ENCODE assay signal across 7 cellular contexts in genomic region chr16:3501412-3501761, GRCh38. TPM values are rescaled to one million over a fixed set of nuclear protein-coding genes. Genes with fewer than 3 reads are reported as not detected.
DNase-seq lines count a peak whose midpoint lies in the region; ATAC-seq, FAIRE-seq and TF ChIP-seq lines count a peak whose summit lies in the region.
"Not testable (repeated sequence)": the region's sequence is repeated elsewhere in the genome, so short reads cannot be mapped to it uniquely, and the experiment has no call there.
"Had no signal": no experiment of that assay in that cellular context is flagged by ENCODE, and none has a peak within 500 bp of the region (broad histone marks: within the 10 kb centered on the region; RNA-seq: fewer than 3 reads in every experiment).

No MANE protein-coding gene starts in this region.

- TF ChIP-seq CTCF in HL-60 (IDR thresholded peaks at IDR 0.05; ENCODE audit: insufficient read depth, low read length); coronary artery (IDR thresholded peaks at IDR 0.05); pancreas (IDR thresholded peaks at IDR 0.05): not testable (repeated sequence)

- intact Hi-C loops in pancreas (cut with DNase I), result not testable (repeated sequence)
- intact Hi-C loops in aorta (cut with DNase I), result loop anchor here in 1 of 2 donors (5.0 kb wide), 1 partner anchor 44 kb away; no protein-coding TSS in a partner anchor

- H3K36me3 ChIP-seq in iPS-20b (ENCODE audit: insufficient read depth, low read depth, low read length); pancreas; aorta (ENCODE audit: control insufficient read depth in 1 of 2, insufficient read depth in 2 of 2, low read length in 1 of 2): not testable (repeated sequence)

- DNase-seq in HL-60 (ENCODE audit: low read depth in 1 of 2, low spot score in 1 of 2); coronary artery (ENCODE audit: low spot score); pancreas: not testable (repeated sequence)
- DNase-seq in activated CD4-positive, alpha-beta T cell treated with anti-CD3 and anti-CD28 coated beads, Interleukin-2, amount 50 U/mL, for 48 hours, result peak; percentile 21 to 31
- peak; percentile 42 to 55 for DNase-seq in aorta

- 8 to 10% methylated on average over 24 of the region's 24 CpGs for WGBS in pancreas, 2 donors
- WGBS in aorta, 2 donors, result 14 to 19% methylated on average over 24 of the region's 24 CpGs

- H3K4me3 ChIP-seq in HL-60 (replicated peaks; ENCODE audit: insufficient read depth, low read length), result peak overlapping the region; percentile 91
- peak overlapping the region; percentile 80 for H3K4me3 ChIP-seq in coronary artery
- peak overlapping the region; percentile 92 for H3K4me3 ChIP-seq in iPS-20b (ENCODE audit: low read length)
- peak overlapping the region; percentile 62 to 83 (median 70) for H3K4me3 ChIP-seq in pancreas
- H3K4me3 ChIP-seq in aorta (ENCODE audit: low read length in 2 of 2), result peak overlapping the region in 1 of 2 donors; percentile 77

- peak overlapping the region; percentile 81 for H3K27ac ChIP-seq in HL-60 (replicated peaks)
- H3K27ac ChIP-seq in coronary artery, result peak overlapping the region; percentile 38 to 67
- not testable (repeated sequence) for H3K27ac ChIP-seq in iPS-20b (ENCODE audit: low read length); aorta (ENCODE audit: low read depth in 1 of 2, low read length in 2 of 2)
- H3K27ac ChIP-seq in pancreas, result peak overlapping the region; percentile 26 to 75 (median 54)

- H3K9ac ChIP-seq in iPS-20b (ENCODE audit: low read depth, low read length), result peak overlapping the region; percentile 83; the same call in 1 of the 2 replicates

- FAIRE-seq in pancreas (lab: Jason Lieb, UNC), result not testable (repeated sequence)

- not testable (repeated sequence) for H3K27me3 ChIP-seq in HL-60 (ENCODE audit: insufficient read depth, poor library complexity, severe bottlenecking); iPS-20b (ENCODE audit: insufficient read depth, low read length); pancreas; aorta (ENCODE audit: control insufficient read depth in 1 of 2, insufficient read depth in 2 of 2, low read length in 1 of 2)

- ATAC-seq in pancreas, result peak in 2 of 4 donors; percentile 3 to 9
- not testable (repeated sequence) for ATAC-seq in aorta (ENCODE audit: low FRiP score)

- not testable (repeated sequence) for H3K4me1 ChIP-seq in iPS-20b (ENCODE audit: insufficient read depth, low read length); pancreas; aorta (ENCODE audit: control insufficient read depth in 1 of 2, insufficient read depth in 2 of 2, low read length in 2 of 2)

- not testable (repeated sequence) for H3K9me3 ChIP-seq in iPS-20b (ENCODE audit: insufficient read depth, low read depth, low read length); pancreas; aorta (ENCODE audit: control insufficient read depth, low read length)

RNA-seq across cellular contexts. Expression of gene CLUAP1, which starts 0.6 kb away (rescaled TPM):
- total RNA-seq in pancreas (10 to 100 TPM in 5 of 6 donors, 1 to 10 TPM in 1; 9.9 to 19.1 (median 11.0) TPM), aorta (10 to 100 TPM; 15.3 to 23.7 TPM)
- polyA plus RNA-seq in pancreas (1 to 10 TPM; 6.8 to 6.9 TPM), aorta (10 to 100 TPM; 12.3 to 22.2 TPM)

RNA-seq across cellular contexts. Expression of gene C16orf90, which starts 6.1 kb away (rescaled TPM):
- total RNA-seq in pancreas (not detected), aorta (not detected)
- polyA plus RNA-seq in pancreas (not detected), aorta (not detected)
- total RNA-seq: left colon had no signal

RNA-seq across cellular contexts. Expression of gene NAA60, which starts 57.9 kb away (rescaled TPM):
- total RNA-seq in pancreas, result 10 to 100 TPM; 22.8 to 32.4 (median 24.9) TPM
- polyA plus RNA-seq in pancreas, result 10 to 100 TPM; 39.3 to 41.4 TPM
- total RNA-seq in aorta, result 10 to 100 TPM; 32.4 to 47.5 TPM
- 10 to 100 TPM; 20.2 to 39.0 TPM for polyA plus RNA-seq in aorta

RNA-seq across cellular contexts. Expression of gene ZNF597, which starts 58.1 kb away (rescaled TPM):
- total RNA-seq in pancreas, result 1 to 10 TPM in 3 of 6 donors, under 1 TPM in 3; 0.79 to 1.6 (median 0.99) TPM
- 1 to 10 TPM in 1 of 2 donors, under 1 TPM in 1; 0.53 to 1.0 TPM for polyA plus RNA-seq in pancreas
- 1 to 10 TPM; 2.9 to 3.2 TPM for total RNA-seq in aorta
- 1 to 10 TPM in 1 of 2 donors, under 1 TPM in 1; 0.25 to 1.1 TPM for polyA plus RNA-seq in aorta
